11 cellular contexts compared by ENCODE assay signal in genomic region chr1:16120940-16121410, GRCh38. TPM values are rescaled to one million over a fixed set of nuclear protein-coding genes. Genes with fewer than 3 reads are reported as not detected.
DNase-seq lines count a peak whose midpoint lies in the region; ATAC-seq and TF ChIP-seq lines count a peak whose summit lies in the region.
"Had no signal": no experiment of that assay in that cellular context is flagged by ENCODE, and none has a peak within 500 bp of the region (broad histone marks: within the 10 kb centered on the region; RNA-seq: fewer than 3 reads in every experiment).

No MANE protein-coding gene starts in this region.

- no peaks in the 10 kb centered on the region for H3K9me3 ChIP-seq in PC-3 (ENCODE audit: low read length)
- no peaks in the 10 kb centered on the region for H3K9me3 ChIP-seq in esophagus squamous epithelium

- H3K27me3 ChIP-seq in PC-3 (ENCODE audit: low read length), result no peaks in the 10 kb centered on the region
- H3K27me3 ChIP-seq in esophagus squamous epithelium, result no peaks in the 10 kb centered on the region

- peaks cover 23% of the 10 kb centered on the region for H4K20me1 ChIP-seq in PC-3 (ENCODE audit: low read length)

- ATAC-seq in PC-3, result peak; percentile 44
- peak; percentile 62 for ATAC-seq in left lobe of liver
- ATAC-seq in GM18502 (IDR thresholded peaks at IDR 0.05; ENCODE audit: poor library complexity, unreplicated experiment), result no peak
- ATAC-seq in HG03457 (IDR thresholded peaks at IDR 0.05; ENCODE audit: unreplicated experiment), result no peak
- no peak for ATAC-seq in GM19035 (IDR thresholded peaks at IDR 0.05; ENCODE audit: unreplicated experiment)
- ATAC-seq: left cardiac atrium had no signal

- H3K4me1 ChIP-seq in PC-3 (ENCODE audit: insufficient read depth, low read length) (peaks cover 42% of the 10 kb centered on the region), esophagus squamous epithelium (peaks cover 12 to 57% (median 36%) of the 10 kb centered on the region in 3 donors)

- H3K4me3 ChIP-seq in PC-3 (ENCODE audit: low read length) (no peak overlapping the region), esophagus squamous epithelium (no peak overlapping the region)
- H3K4me3 ChIP-seq: skin epidermis had no signal

- TSS peak; percentile 13 for BruUV-seq in PC-3 (replicated peaks; lab: Mats Ljungman, UMichigan)

- in situ Hi-C loops in Caki2 (cut with HindIII; ENCODE audit: low pct_unique_long_range_greater_than_20kb, low sequenced_read_pairs), result no loop called here

- H3K4me2 ChIP-seq in PC-3 (ENCODE audit: low read length), result 0 out of 2 replicates have a peak overlapping the region, but pooled peaks have one; percentile 5

- peaks cover 26% of the 10 kb centered on the region for H3F3A ChIP-seq in PC-3 (ENCODE audit: low read length, unreplicated experiment)

- H3K9ac ChIP-seq in PC-3 (ENCODE audit: low read length), result no peak overlapping the region

- POLR2A ChIA-PET in PC-3 (lab: Charles Lee; ENCODE audit: unreplicated experiment), result interaction anchor here (0.5 to 1.2 kb wide), 6 partner anchors 23 to 144 kb away, joined by 4 to 15 read pairs (median 4); no protein-coding TSS in a partner anchor

- H3K36me3 ChIP-seq in PC-3 (ENCODE audit: low read depth, low read length) (peaks cover 26% of the 10 kb centered on the region), esophagus squamous epithelium (peaks cover 0 to 26% (median 6%) of the 10 kb centered on the region in 3 donors)

- WGBS in esophagus squamous epithelium, 2 donors, result 51 to 54% methylated on average over 4 of the region's 4 CpGs

- DNase-seq in Caki2 (ENCODE audit: low read depth) (peak; percentile 27), NCI-H1105 (lab: John Stamatoyannopoulos, UW) (peak; percentile 11), PC-3 (peak; percentile 81), left lobe of liver (ENCODE audit: low spot score) (no peak), esophagus squamous epithelium (lab: John Stamatoyannopoulos, UW) (no peak)
- DNase-seq: HCEC 1CT, left cardiac atrium had no signal

- peak overlapping the region; percentile 58 for H3K27ac ChIP-seq in PC-3 (ENCODE audit: low read length)
- H3K27ac ChIP-seq in esophagus squamous epithelium, result peak overlapping the region in 2 of 4 donors; percentile 79

- CTCF ChIA-PET in PC-3 (lab: Charles Lee), result interaction anchor here (0.6 to 1.4 kb wide), 5 partner anchors 39 to 227 kb away, joined by 4 to 11 read pairs (median 5); no protein-coding TSS in a partner anchor

- H3K9me2 ChIP-seq in PC-3 (replicated peaks; ENCODE audit: low read length), result no peaks in the 10 kb centered on the region

- TF ChIP-seq CTCF in PC-3 (conservative IDR thresholded peaks at IDR 0.05; ENCODE audit: low read depth, low read length), result no peak
- TF ChIP-seq CTCF in esophagus squamous epithelium (IDR thresholded peaks at IDR 0.05), result no peak

- no peaks in the 10 kb centered on the region; the same call in 1 of the 2 replicates for H3K79me2 ChIP-seq in PC-3 (ENCODE audit: low read length)

- H2AFZ ChIP-seq in PC-3 (ENCODE audit: low read length), result no peak overlapping the region

- intact Hi-C loops in PC-3 (cut with micrococcal nuclease) (loop anchor here (1.0 kb wide), 1 partner anchor 39 kb away; no protein-coding TSS in a partner anchor), esophagus squamous epithelium (cut with DNase I) (no loop called here)

- no peak for TF ChIP-seq POLR2A in esophagus squamous epithelium (IDR thresholded peaks at IDR 0.05)

RNA-seq across cellular contexts. Expression of gene EPHA2, which starts 34.9 kb away (rescaled TPM):
- total RNA-seq in Caki2 (2014; rRNA removed; shearing (Covaris generic); ENCODE audit: low replicate concordance), result 64.0 and 81.3 TPM in 2 replicates
- 459 and 567 TPM in 2 replicates for total RNA-seq in PC-3 (2014; rRNA removed)
- total RNA-seq in left lobe of liver, result 6.5 TPM
- total RNA-seq in esophagus squamous epithelium, result 100 to 1,000 TPM in 3 of 4 donors, 10 to 100 TPM in 1; 87.5 to 225 (median 137) TPM

RNA-seq across cellular contexts. Expression of gene FAM131C, which starts 47.5 kb away (rescaled TPM):
- total RNA-seq in Caki2 (2014; rRNA removed; shearing (Covaris generic); ENCODE audit: low replicate concordance), result 2.1 and 2.4 TPM in 2 replicates
- 7.7 and 9.8 TPM in 2 replicates for total RNA-seq in PC-3 (2014; rRNA removed)
- not detected for total RNA-seq in left lobe of liver
- 1 to 10 TPM in 2 of 4 donors, not detected in 2; 1.6 to 4.5 TPM for total RNA-seq in esophagus squamous epithelium

Comparison
In these comparisons a context has a peak if more than half of its experiments do, and no peak if none do; other contexts are left out.
1. DNase-seq: peak in Caki2 (single experiment), NCI-H1105 (single experiment) and PC-3 (single experiment); none in left lobe of liver (single experiment) and esophagus squamous epithelium (single experiment).
2. ATAC-seq: peak in PC-3 (single experiment) and left lobe of liver (single experiment); none in GM18502 (single experiment), HG03457 (single experiment) and GM19035 (single experiment).